In the genomic region with DNA sequence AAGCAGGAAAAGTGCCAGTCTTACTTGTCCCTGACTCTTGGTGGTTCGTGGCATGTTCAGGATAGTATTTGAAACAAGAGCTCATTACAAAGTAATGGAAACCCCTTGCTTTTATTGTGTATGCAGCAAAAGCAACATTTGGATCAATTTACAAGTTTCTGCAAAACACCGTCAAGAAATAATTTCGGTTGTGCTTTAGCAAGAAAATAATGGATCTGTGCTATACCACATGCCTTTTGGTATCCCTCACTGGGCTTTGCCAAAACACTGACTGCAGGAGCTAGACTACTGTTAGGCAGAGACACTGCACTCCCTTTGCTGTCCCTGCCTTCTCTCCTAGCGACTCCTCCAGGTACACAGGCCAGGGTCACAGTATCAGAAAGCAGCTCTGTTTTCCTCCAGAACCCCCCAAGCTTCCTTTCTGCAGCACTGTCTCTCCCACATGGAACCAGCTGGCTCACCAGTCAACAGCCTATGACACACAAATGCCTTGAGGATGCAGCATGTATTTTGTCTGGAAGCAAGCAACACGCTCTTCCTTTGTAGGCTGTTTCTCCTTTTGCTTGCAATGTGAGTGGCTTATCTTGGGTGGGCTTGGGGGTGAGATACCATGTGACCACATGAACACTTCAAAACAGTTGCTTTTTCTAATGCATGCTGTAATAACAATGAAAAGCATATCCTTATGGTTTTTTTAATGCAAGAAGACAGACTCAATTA, we compare ENCODE assay signal across 12 cellular contexts.
DNase-seq lines count a peak whose midpoint lies in the region; ATAC-seq and TF ChIP-seq lines count a peak whose summit lies in the region.
"Had no signal": no experiment of that assay in that cellular context is flagged by ENCODE, and none has a peak within 500 bp of the region (broad histone marks: within the 10 kb centered on the region; RNA-seq: fewer than 3 reads in every experiment).

No MANE protein-coding gene starts in this region.

- H3K27me3 Mint-ChIP-seq in stimulated activated memory B cell treated with anti-CD40 and anti-IgM and Interleukin-4, amounts not matched to agents 10 μg/mL and 1 μg/mL and 100 μg/mL, for 72 hours = no peaks in the 10 kb centered on the region
- H3K27me3 Mint-ChIP-seq: naive thymus-derived CD8-positive, alpha-beta T cell had no signal

- H3K27ac ChIP-seq in fibroblast of lung (ENCODE audit: insufficient read depth, low read length) = peak overlapping the region; percentile 94

- H3K4me3 Mint-ChIP-seq in stimulated activated memory B cell treated with anti-CD40 and anti-IgM and Interleukin-4, amounts not matched to agents 10 μg/mL and 1 μg/mL and 100 μg/mL, for 72 hours = no peak overlapping the region
- H3K4me3 Mint-ChIP-seq: activated T-cell treated with anti-CD3 and anti-CD28 coated beads, Interleukin-2, amount 50 U/mL, for 4 hours had no signal

- peaks cover 17% of the 10 kb centered on the region for H3K36me3 Mint-ChIP-seq in stimulated activated memory B cell treated with anti-CD40 and anti-IgM and Interleukin-4, amounts not matched to agents 10 μg/mL and 1 μg/mL and 100 μg/mL, for 72 hours

- H4K20me1 ChIP-seq in fibroblast of lung (ENCODE audit: control insufficient read depth, extremely low read depth, insufficient read depth, low read length) = no peaks in the 10 kb centered on the region

- H3K4me2 ChIP-seq in fibroblast of lung (ENCODE audit: extremely low read depth, insufficient read depth, low read length) = peak overlapping the region; percentile 94

- peak overlapping the region in 1 of 4 experiments; percentile 17 for H3K4me3 ChIP-seq in fibroblast of lung (replicated peaks in 1 of 4; ENCODE audit: control extremely low read depth in 1 of 4, insufficient read depth in 1 of 4, low read depth in 3 of 4, low read length in 4 of 4)

- DNase-seq in H4 (ENCODE audit: low spot score) (peak; percentile 62), fibroblast of lung (ENCODE audit: low read depth in 2 of 2) (peak; percentile 79 to 92), retina (peak; percentile 78), NCI-H1092 (lab: John Stamatoyannopoulos, UW) (no peak)
- DNase-seq: activated T-cell treated with anti-CD3 and anti-CD28 coated beads, Interleukin-2, amount 50 U/mL, for 4 hours; naive thymus-derived CD8-positive, alpha-beta T cell; NCI-H1694 treated with DMSO at 0.1 percent for 48 hours; T-helper 2 cell had no signal

- ATAC-seq in SK-N-SH treated with all-trans-retinoic acid at 6 μM for 48 hours (peak; percentile 52), GM18873 (IDR thresholded peaks at IDR 0.05; ENCODE audit: low FRiP score, unreplicated experiment) (no peak), GM19463 (IDR thresholded peaks at IDR 0.05; ENCODE audit: unreplicated experiment) (no peak)
- no peak for ATAC-seq in stimulated activated memory B cell treated with anti-CD40 and anti-IgM and Interleukin-4, amounts not matched to agents 10 μg/mL and 1 μg/mL and 100 μg/mL, for 72 hours
- ATAC-seq: activated T-cell treated with anti-CD3 and anti-CD28 coated beads, Interleukin-2, amount 50 U/mL, for 4 hours; naive thymus-derived CD8-positive, alpha-beta T cell had no signal

- no peaks in the 10 kb centered on the region for H3K4me1 Mint-ChIP-seq in stimulated activated memory B cell treated with anti-CD40 and anti-IgM and Interleukin-4, amounts not matched to agents 10 μg/mL and 1 μg/mL and 100 μg/mL, for 72 hours

- peaks cover 2% of the 10 kb centered on the region for H3K36me3 ChIP-seq in fibroblast of lung (ENCODE audit: control insufficient read depth, insufficient read depth, low read length)

- H3K4me1 ChIP-seq in fibroblast of lung (ENCODE audit: control insufficient read depth, extremely low read depth, insufficient read depth, low read length) = peaks cover 20% of the 10 kb centered on the region

- H3K9me3 ChIP-seq in fibroblast of lung (ENCODE audit: control insufficient read depth, insufficient read depth, low read depth, low read length) = no peaks in the 10 kb centered on the region

- H2AFZ ChIP-seq in fibroblast of lung (ENCODE audit: low read length) = no peak overlapping the region

- no peak for TF ChIP-seq CTCF in fibroblast of lung (conservative IDR thresholded peaks at IDR 0.05 in 1 of 2, IDR thresholded peaks at IDR 0.05 in 1 of 2; ENCODE audit: low read depth in 1 of 2, low read length in 2 of 2)

- H3K9ac ChIP-seq in fibroblast of lung (ENCODE audit: insufficient read depth, low read length) = peak overlapping the region; percentile 27

- H3K9me3 Mint-ChIP-seq in stimulated activated memory B cell treated with anti-CD40 and anti-IgM and Interleukin-4, amounts not matched to agents 10 μg/mL and 1 μg/mL and 100 μg/mL, for 72 hours = no peaks in the 10 kb centered on the region
- H3K9me3 Mint-ChIP-seq: activated T-cell treated with anti-CD3 and anti-CD28 coated beads, Interleukin-2, amount 50 U/mL, for 4 hours; naive thymus-derived CD8-positive, alpha-beta T cell had no signal

- peaks cover 3% of the 10 kb centered on the region for H3K79me2 ChIP-seq in fibroblast of lung (ENCODE audit: control insufficient read depth, insufficient read depth, low read length)

- no peak overlapping the region for H3K27ac Mint-ChIP-seq in stimulated activated memory B cell treated with anti-CD40 and anti-IgM and Interleukin-4, amounts not matched to agents 10 μg/mL and 1 μg/mL and 100 μg/mL, for 72 hours

- H3K27me3 ChIP-seq in fibroblast of lung (ENCODE audit: control insufficient read depth, insufficient read depth, low read length) = no peaks in the 10 kb centered on the region

TF ChIP-seq in SK-N-SH treated with all-trans-retinoic acid at 6 μM for 48 hours, 23 proteins besides CTCF, POLR2A, EP300 and RAD21:
- TF ChIP-seq ZNF565 (CRISPR knock-in tag; conservative IDR thresholded peaks at IDR 0.05; ENCODE audit: low read depth) (no peak), BACH2 (CRISPR knock-in tag; IDR thresholded peaks at IDR 0.05; ENCODE audit: borderline replicate concordance) (no peak), ARNTL (CRISPR knock-in tag; IDR thresholded peaks at IDR 0.05; ENCODE audit: borderline replicate concordance, low read depth) (no peak), SNAI2 (CRISPR knock-in tag; IDR thresholded peaks at IDR 0.05) (no peak), ZC3H10 (CRISPR knock-in tag; IDR thresholded peaks at IDR 0.05) (no peak), CSDC2 (CRISPR knock-in tag; IDR thresholded peaks at IDR 0.05) (no peak), OSR1 (CRISPR knock-in tag; IDR thresholded peaks at IDR 0.05) (no peak), GLIS3 (CRISPR knock-in tag; IDR thresholded peaks at IDR 0.05) (no peak), ESRRG (CRISPR knock-in tag; IDR thresholded peaks at IDR 0.05) (no peak), TOX (CRISPR knock-in tag; IDR thresholded peaks at IDR 0.05; ENCODE audit: borderline replicate concordance) (no peak), ISL1 (CRISPR knock-in tag; IDR thresholded peaks at IDR 0.05) (no peak), CSRNP3 (CRISPR knock-in tag; IDR thresholded peaks at IDR 0.05) (no peak)
- TF ChIP-seq, protein P1, sequence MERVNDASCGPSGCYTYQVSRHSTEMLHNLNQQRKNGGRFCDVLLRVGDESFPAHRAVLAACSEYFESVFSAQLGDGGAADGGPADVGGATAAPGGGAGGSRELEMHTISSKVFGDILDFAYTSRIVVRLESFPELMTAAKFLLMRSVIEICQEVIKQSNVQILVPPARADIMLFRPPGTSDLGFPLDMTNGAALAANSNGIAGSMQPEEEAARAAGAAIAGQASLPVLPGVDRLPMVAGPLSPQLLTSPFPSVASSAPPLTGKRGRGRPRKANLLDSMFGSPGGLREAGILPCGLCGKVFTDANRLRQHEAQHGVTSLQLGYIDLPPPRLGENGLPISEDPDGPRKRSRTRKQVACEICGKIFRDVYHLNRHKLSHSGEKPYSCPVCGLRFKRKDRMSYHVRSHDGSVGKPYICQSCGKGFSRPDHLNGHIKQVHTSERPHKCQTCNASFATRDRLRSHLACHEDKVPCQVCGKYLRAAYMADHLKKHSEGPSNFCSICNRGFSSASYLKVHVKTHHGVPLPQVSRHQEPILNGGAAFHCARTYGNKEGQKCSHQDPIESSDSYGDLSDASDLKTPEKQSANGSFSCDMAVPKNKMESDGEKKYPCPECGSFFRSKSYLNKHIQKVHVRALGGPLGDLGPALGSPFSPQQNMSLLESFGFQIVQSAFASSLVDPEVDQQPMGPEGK (CRISPR knock-in tag; IDR thresholded peaks at IDR 0.05; ENCODE audit: borderline replicate concordance) = no peak
- TF ChIP-seq, protein P2, sequence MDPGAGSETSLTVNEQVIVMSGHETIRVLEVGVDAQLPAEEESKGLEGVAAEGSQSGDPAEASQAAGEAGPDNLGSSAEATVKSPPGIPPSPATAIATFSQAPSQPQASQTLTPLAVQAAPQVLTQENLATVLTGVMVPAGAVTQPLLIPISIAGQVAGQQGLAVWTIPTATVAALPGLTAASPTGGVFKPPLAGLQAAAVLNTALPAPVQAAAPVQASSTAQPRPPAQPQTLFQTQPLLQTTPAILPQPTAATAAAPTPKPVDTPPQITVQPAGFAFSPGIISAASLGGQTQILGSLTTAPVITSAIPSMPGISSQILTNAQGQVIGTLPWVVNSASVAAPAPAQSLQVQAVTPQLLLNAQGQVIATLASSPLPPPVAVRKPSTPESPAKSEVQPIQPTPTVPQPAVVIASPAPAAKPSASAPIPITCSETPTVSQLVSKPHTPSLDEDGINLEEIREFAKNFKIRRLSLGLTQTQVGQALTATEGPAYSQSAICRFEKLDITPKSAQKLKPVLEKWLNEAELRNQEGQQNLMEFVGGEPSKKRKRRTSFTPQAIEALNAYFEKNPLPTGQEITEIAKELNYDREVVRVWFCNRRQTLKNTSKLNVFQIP (CRISPR knock-in tag; IDR thresholded peaks at IDR 0.05; ENCODE audit: borderline replicate concordance, low read depth) = no peak
